13 cellular contexts compared by ENCODE assay signal in the genomic region with DNA sequence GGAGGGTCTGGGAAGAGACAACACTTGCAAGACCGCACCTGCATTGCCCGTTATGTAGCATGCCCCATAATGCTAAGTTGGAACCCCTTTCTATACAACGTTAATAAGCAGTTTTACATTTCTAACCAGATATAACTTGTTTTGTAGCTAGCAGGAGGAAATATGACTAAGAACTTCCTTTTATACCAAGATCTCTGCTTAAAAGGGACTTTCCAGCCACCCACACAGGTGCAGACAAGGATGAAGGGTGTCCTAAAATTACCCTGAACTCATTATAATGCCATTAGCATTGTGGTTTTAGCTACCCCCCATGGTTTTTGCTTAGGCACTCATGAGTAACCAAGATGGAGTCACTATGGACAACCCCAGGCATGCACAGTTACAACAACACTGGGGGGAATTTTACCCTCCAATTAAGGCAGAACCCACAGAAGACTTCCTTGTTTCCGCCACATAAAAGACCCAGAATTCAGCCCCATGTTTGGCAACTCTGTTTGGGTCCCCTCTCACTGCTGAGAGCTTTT.
DNase-seq lines count a peak whose midpoint lies in the region; ATAC-seq and TF ChIP-seq lines count a peak whose summit lies in the region.
"Had no signal": no experiment of that assay in that cellular context is flagged by ENCODE, and none has a peak within 500 bp of the region (broad histone marks: within the 10 kb centered on the region; RNA-seq: fewer than 3 reads in every experiment).

No MANE protein-coding gene starts in this region.

- no peaks in the 10 kb centered on the region for H3K9me2 ChIP-seq in MM.1S (replicated peaks; ENCODE audit: insufficient read depth, low read length)

- H3K27ac ChIP-seq in MM.1S (ENCODE audit: low read length) (peak overlapping the region; percentile 98), ovary (no peak overlapping the region), dorsolateral prefrontal cortex (no peak overlapping the region)
- H3K27ac ChIP-seq: C4-2B, thoracic aorta had no signal

- H3K4me3 ChIP-seq in MM.1S (ENCODE audit: low read length): no peak overlapping the region
- H3K4me3 ChIP-seq in ovary: no peak overlapping the region
- no peak overlapping the region for H3K4me3 ChIP-seq in dorsolateral prefrontal cortex
- H3K4me3 ChIP-seq: thoracic aorta had no signal

- H3K79me2 ChIP-seq in MM.1S (ENCODE audit: low read length): no peaks in the 10 kb centered on the region

- H3K9ac ChIP-seq in MM.1S (ENCODE audit: low read length): peak overlapping the region; percentile 41; the same call in 1 of the 2 replicates

- 78 to 83% (median 81%) methylated on average over 4 of the region's 4 CpGs for WGBS in ovary, 3 donors

- peak; percentile 88 for ATAC-seq in GM19023 (IDR thresholded peaks at IDR 0.05; ENCODE audit: unreplicated experiment)
- ATAC-seq in HG02763 (IDR thresholded peaks at IDR 0.05; ENCODE audit: unreplicated experiment): peak; percentile 95
- ATAC-seq: T-cell had no signal

- TF ChIP-seq CTCF in GM10248 (IDR thresholded peaks at IDR 0.05; ENCODE audit: control extremely low read depth, extremely low read depth, low read depth, missing control alignments) (no peak), MM.1S (IDR thresholded peaks at IDR 0.05; ENCODE audit: low read length) (no peak), ovary (IDR thresholded peaks at IDR 0.05) (no peak), dorsolateral prefrontal cortex (IDR thresholded peaks at IDR 0.05 in 54 of 56, conservative IDR thresholded peaks at IDR 0.05 in 2 of 56; ENCODE audit: low read depth in 1 of 56, partially characterized antibody in 56 of 56) (no peak)

- TF ChIP-seq POLR2A in ovary (IDR thresholded peaks at IDR 0.05): no peak

- intact Hi-C loops in ovary (cut with DNase I) (no loop called here), dorsolateral prefrontal cortex (cut with DNase I) (no loop called here)

- CTCF ChIA-PET in GM10248 (lab: Yijun Ruan, JAX): interaction anchor here (1.3 kb wide), 1 partner anchor 9 kb away, joined by 3 read pairs; no protein-coding TSS in a partner anchor

- H3K9me3 ChIP-seq in MM.1S (replicated peaks; ENCODE audit: insufficient read depth, low read length): no peaks in the 10 kb centered on the region
- no peaks in the 10 kb centered on the region for H3K9me3 ChIP-seq in ovary
- H3K9me3 ChIP-seq: thoracic aorta had no signal

- peaks cover 32% of the 10 kb centered on the region for H3K4me1 ChIP-seq in MM.1S (ENCODE audit: low read length)
- no peaks in the 10 kb centered on the region for H3K4me1 ChIP-seq in ovary (ENCODE audit: insufficient read depth)

- H3F3A ChIP-seq in MM.1S (ENCODE audit: insufficient read depth, low read length): peaks cover 33% of the 10 kb centered on the region

- TF ChIP-seq EP300 in ovary (IDR thresholded peaks at IDR 0.05): no peak

- DNase-seq in GM10248 (ENCODE audit: extremely low spot score) (peak; percentile 10), MM.1S (peak; percentile 96), ovary (no peak), dorsolateral prefrontal cortex (no peak), AG08396 (ENCODE audit: low spot score) (no peak), hepatic stellate cell (ENCODE audit: low spot score) (no peak)
- DNase-seq: hypothalamus, NCI-H2227 treated with DMSO at 0.1 percent for 48 hours, T-cell had no signal

- H3K36me3 ChIP-seq in MM.1S (replicated peaks; ENCODE audit: insufficient read depth, low read length): no peaks in the 10 kb centered on the region; the same call in 1 of the 2 replicates
- no peaks in the 10 kb centered on the region for H3K36me3 ChIP-seq in ovary
- H3K36me3 ChIP-seq: thoracic aorta had no signal

- POLR2A ChIA-PET in GM10248 (lab: Yijun Ruan, JAX): no interaction called here

- H3K27me3 ChIP-seq in MM.1S (replicated peaks; ENCODE audit: insufficient read depth, low read length): no peaks in the 10 kb centered on the region
- H3K27me3 ChIP-seq in ovary: no peaks in the 10 kb centered on the region
- peaks cover 0 to 3% (median 0%) of the 10 kb centered on the region in 45 donors for H3K27me3 ChIP-seq in dorsolateral prefrontal cortex

- peak overlapping the region; percentile 39; the same call in 1 of the 2 replicates for H2AFZ ChIP-seq in MM.1S (ENCODE audit: low read length)

- no peaks in the 10 kb centered on the region for H4K20me1 ChIP-seq in MM.1S (ENCODE audit: insufficient read depth, low read length)

- H3K4me2 ChIP-seq in MM.1S (ENCODE audit: low read depth, low read length): peak overlapping the region; percentile 30; the same call in 1 of the 2 replicates

Comparison
In these comparisons a context has a peak if more than half of its experiments do, and no peak if none do; other contexts are left out.
1. DNase-seq: peak in GM10248 (single experiment) and MM.1S (single experiment); none in ovary (0 of 5), dorsolateral prefrontal cortex (0 of 10), AG08396 (single experiment) and hepatic stellate cell (single experiment).